In the genomic region with DNA sequence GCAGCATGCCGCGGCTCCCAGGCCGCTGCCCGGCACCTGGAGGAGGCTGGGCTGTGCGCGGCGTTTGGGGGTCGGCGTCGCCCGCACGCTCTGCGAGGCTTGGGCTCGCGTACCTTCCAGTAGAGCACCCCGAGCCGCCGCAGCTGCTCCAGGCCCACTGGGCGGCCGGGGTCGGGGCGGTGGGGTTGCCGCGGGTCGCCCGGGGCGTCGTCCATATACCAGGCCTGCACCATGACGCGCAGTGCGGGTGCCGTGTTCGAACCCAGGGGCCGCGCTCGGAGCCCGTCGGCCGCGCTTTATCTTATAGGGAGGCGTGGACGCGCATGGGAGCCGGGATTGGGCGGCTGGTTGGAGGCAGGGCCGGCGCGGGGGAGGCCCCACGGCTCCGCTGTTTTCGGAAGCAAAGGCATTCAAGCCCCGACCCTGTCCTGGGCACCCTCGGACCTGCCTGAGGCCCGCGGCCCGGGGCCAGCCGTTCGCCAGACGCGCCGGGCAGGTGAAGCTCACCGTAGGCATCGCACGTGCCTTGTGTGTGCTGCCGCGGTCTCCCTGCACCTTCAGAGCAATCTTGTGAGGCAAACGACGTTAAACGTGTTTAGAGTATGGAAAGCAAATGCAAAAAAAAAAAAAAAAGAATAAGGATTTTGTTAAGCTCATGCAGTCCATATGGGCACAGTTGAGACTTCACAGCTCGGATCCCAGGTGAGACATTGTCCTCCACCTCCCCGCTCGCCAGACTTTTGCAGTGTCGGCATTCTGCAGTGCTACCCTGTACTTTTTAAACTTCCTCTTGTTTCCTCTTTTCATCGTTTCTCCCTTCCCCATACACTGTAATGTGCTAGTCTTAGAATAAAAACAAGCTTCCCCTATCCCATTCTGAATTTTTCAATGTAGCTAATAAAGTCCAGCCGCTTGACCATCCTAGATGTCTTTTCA, we compare ENCODE assay signal across 8 cellular contexts. TPM values are rescaled to one million over a fixed set of nuclear protein-coding genes. Genes with fewer than 3 reads are reported as not detected.
DNase-seq lines count a peak whose midpoint lies in the region; ATAC-seq and TF ChIP-seq lines count a peak whose summit lies in the region.

A gene with protein sequence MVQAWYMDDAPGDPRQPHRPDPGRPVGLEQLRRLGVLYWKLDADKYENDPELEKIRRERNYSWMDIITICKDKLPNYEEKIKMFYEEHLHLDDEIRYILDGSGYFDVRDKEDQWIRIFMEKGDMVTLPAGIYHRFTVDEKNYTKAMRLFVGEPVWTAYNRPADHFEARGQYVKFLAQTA (minus strand): TSS at position 277 of the 936 bp plus-strand sequence. CDS start 44 bp downstream, at position 233.

- peaks cover 31% of the 10 kb centered on the region for H3K4me1 Mint-ChIP-seq in activated CD4-positive, alpha-beta T cell treated with anti-CD3 and anti-CD28 coated beads for 36 hours

- H3K4me3 Mint-ChIP-seq in activated CD4-positive, alpha-beta T cell treated with anti-CD3 and anti-CD28 coated beads for 36 hours, result peak within 1 kb of the TSS; percentile 84

- no peaks in the 10 kb centered on the region for H3K36me3 ChIP-seq in colonic mucosa

- H3K27ac ChIP-seq in colonic mucosa, result peak within 1 kb of the TSS; percentile 97

- ATAC-seq in GM18868 (IDR thresholded peaks at IDR 0.05; ENCODE audit: unreplicated experiment) (peak; percentile 64), HG03097 (IDR thresholded peaks at IDR 0.05; ENCODE audit: low FRiP score, unreplicated experiment) (peak; percentile 52)
- peak; percentile 81 for ATAC-seq in activated CD4-positive, alpha-beta T cell treated with anti-CD3 and anti-CD28 coated beads for 36 hours

- peak within 1 kb of the TSS; percentile 91 for H3K27ac Mint-ChIP-seq in activated CD4-positive, alpha-beta T cell treated with anti-CD3 and anti-CD28 coated beads for 36 hours

- intact Hi-C loops in activated CD4-positive, alpha-beta T cell treated with anti-CD3 and anti-CD28 coated beads for 36 hours (cut with DNase I, micrococcal nuclease), result loop anchor here (1.0 to 5.0 kb wide), 7 partner anchors 39 to 907 kb away; partner anchors contain the start of genes EIPR1 (in 2 of the 2), RNASEH1 (in 2 of the 2) and RPS7 (in 2 of the 2)
- intact Hi-C loops in colonic mucosa (cut with DNase I), result loop anchor here (5.0 kb wide), 1 partner anchor 38 kb away; the partner anchor contains the start of gene RNASEH1

- DNase-seq in AG09309 (ENCODE audit: low read depth) (no peak), NCI-H345 (lab: John Stamatoyannopoulos, UW) (peak; percentile 79), colonic mucosa (peak; percentile 89), left kidney (ENCODE audit: low read depth, low spot score) (peak; percentile 91)
- DNase-seq in activated CD4-positive, alpha-beta T cell treated with anti-CD3 and anti-CD28 coated beads for 36 hours, result peak; percentile 91
- peak; percentile 63 for DNase-seq in stimulated activated CD4-positive, alpha-beta T cell treated with anti-CD3 and anti-CD28 coated beads, Interleukin-2, amount 100 ng/mL, for 4 hours (ENCODE audit: low read depth)

- POLR2A ChIA-PET in activated CD4-positive, alpha-beta T cell treated with anti-CD3 and anti-CD28 coated beads for 36 hours (lab: Charles Lee), result interaction anchor here (0.6 to 1.0 kb wide), 4 partner anchors 32 to 132 kb away, joined by 3 to 6 read pairs (median 5); partner anchors contain the start of gene RNASEH1

- peak within 1 kb of the TSS; percentile 93 for H3K4me3 ChIP-seq in AG09309 (ENCODE audit: control insufficient read depth, low read depth, low read length)
- H3K4me3 ChIP-seq in colonic mucosa, result peak within 1 kb of the TSS; percentile 76

- TF ChIP-seq CTCF in AG09309 (IDR thresholded peaks at IDR 0.05; ENCODE audit: control insufficient read depth, insufficient read depth, low read depth, low read length, missing control alignments) (no peak), colonic mucosa (IDR thresholded peaks at IDR 0.05) (no peak)

- H3K27me3 Mint-ChIP-seq in activated CD4-positive, alpha-beta T cell treated with anti-CD3 and anti-CD28 coated beads for 36 hours, result no peaks in the 10 kb centered on the region

- CTCF ChIA-PET in activated CD4-positive, alpha-beta T cell treated with anti-CD3 and anti-CD28 coated beads for 36 hours (lab: Charles Lee), result no interaction called here

- no peaks in the 10 kb centered on the region for H3K27me3 ChIP-seq in colonic mucosa

- H3K9me3 ChIP-seq in colonic mucosa, result no peaks in the 10 kb centered on the region

- H3K4me1 ChIP-seq in colonic mucosa, result peaks cover 12% of the 10 kb centered on the region

- H3K36me3 Mint-ChIP-seq in activated CD4-positive, alpha-beta T cell treated with anti-CD3 and anti-CD28 coated beads for 36 hours (ENCODE audit: low read depth), result peaks cover 23% of the 10 kb centered on the region

- H3K9me3 Mint-ChIP-seq in activated CD4-positive, alpha-beta T cell treated with anti-CD3 and anti-CD28 coated beads for 36 hours (ENCODE audit: low read depth), result peaks cover 9% of the 10 kb centered on the region

- peak within 1 kb of the TSS; percentile 76 to 88 for H3K9ac ChIP-seq in colonic mucosa (ENCODE audit: low read depth in 2 of 2, low read length in 2 of 2)

RNA-seq across cellular contexts. Expression of the gene that starts here (rescaled TPM):
- 10 to 100 TPM; 32.3 to 33.3 TPM for total RNA-seq in activated CD4-positive, alpha-beta T cell treated with anti-CD3 and anti-CD28 coated beads for 36 hours
- 10 to 100 TPM; 83.2 to 83.5 TPM for total RNA-seq in colonic mucosa
